Comparison of ENCODE assay signal across 26 cellular contexts in genomic region chr4:27921236-27921635, GRCh38.
DNase-seq lines count a peak whose midpoint lies in the region; ATAC-seq, FAIRE-seq and TF ChIP-seq lines count a peak whose summit lies in the region.
"Had no signal": no experiment of that assay in that cellular context is flagged by ENCODE, and none has a peak within 500 bp of the region (broad histone marks: within the 10 kb centered on the region; RNA-seq: fewer than 3 reads in every experiment).

No MANE protein-coding gene starts in this region.

- H4K20me1 ChIP-seq in astrocyte (ENCODE audit: insufficient read depth, low read length) = no peaks in the 10 kb centered on the region

- intact Hi-C loops in Right ventricle myocardium superior (cut with DNase I) = no loop called here
- intact Hi-C loops in cardiac septum (cut with DNase I) = no loop called here

- no peaks in the 10 kb centered on the region for H3K36me3 Mint-ChIP-seq in astrocyte (ENCODE audit: low read depth, unreplicated experiment)
- H3K36me3 Mint-ChIP-seq in stimulated activated naive B cell treated with anti-CD40 and anti-IgM and Interleukin-4, amounts not matched to agents 10 μg/mL and 1 μg/mL and 100 μg/mL, for 72 hours = no peaks in the 10 kb centered on the region
- H3K36me3 Mint-ChIP-seq: IgD-negative memory B cell, memory B cell had no signal

- no peak overlapping the region for H2AFZ ChIP-seq in astrocyte (ENCODE audit: low read depth, low read length)

- ATAC-seq in Right ventricle myocardium superior (ENCODE audit: poor library complexity) = peak; percentile 18
- ATAC-seq in stimulated activated naive B cell treated with anti-CD40 and anti-IgM and Interleukin-4, amounts not matched to agents 10 μg/mL and 1 μg/mL and 100 μg/mL, for 72 hours (replicated peaks) = no peak
- no peak for ATAC-seq in HG02642 (IDR thresholded peaks at IDR 0.05; ENCODE audit: poor library complexity, unreplicated experiment)
- ATAC-seq: activated naive CD8-positive, alpha-beta T cell treated with anti-CD3 and anti-CD28 coated beads, Interleukin-2, amount 50 U/mL, for 24 hours had no signal

- H3K4me3 ChIP-seq in astrocyte (ENCODE audit: insufficient read depth, low read depth, low read length) = no peak overlapping the region
- H3K4me3 ChIP-seq in fibroblast of villous mesenchyme (ENCODE audit: low read depth, low read length) = no peak overlapping the region
- H3K4me3 ChIP-seq: thyroid gland had no signal

- no peaks in the 10 kb centered on the region for H3K27me3 Mint-ChIP-seq in astrocyte (ENCODE audit: low read depth, unreplicated experiment)
- H3K27me3 Mint-ChIP-seq in stimulated activated naive B cell treated with anti-CD40 and anti-IgM and Interleukin-4, amounts not matched to agents 10 μg/mL and 1 μg/mL and 100 μg/mL, for 72 hours = no peaks in the 10 kb centered on the region
- H3K27me3 Mint-ChIP-seq: activated B cell treated with CpG ODN at 0.5 μM for 24 hours; activated CD4-positive, alpha-beta memory T cell treated with anti-CD3 and anti-CD28 coated beads, Interleukin-2, amount 10 ng/mL, durations not matched to agents 7 days and 5 days; activated naive CD8-positive, alpha-beta T cell treated with anti-CD3 and anti-CD28 coated beads, Interleukin-2, amount 50 U/mL, for 24 hours; IgD-negative memory B cell; memory B cell; stimulated activated naive CD8-positive, alpha-beta T cell treated with anti-CD3 and anti-CD28 coated beads, Interleukin-15, Interleukin-2, amounts not matched to agents 100 ng/mL and 50 ng/mL, for 24 hours had no signal

- no peak overlapping the region for H3K27ac Mint-ChIP-seq in astrocyte (ENCODE audit: unreplicated experiment)
- H3K27ac Mint-ChIP-seq in stimulated activated naive B cell treated with anti-CD40 and anti-IgM and Interleukin-4, amounts not matched to agents 10 μg/mL and 1 μg/mL and 100 μg/mL, for 72 hours = no peak overlapping the region
- H3K27ac Mint-ChIP-seq: activated B cell treated with CpG ODN at 0.5 μM for 24 hours; activated CD4-positive, alpha-beta memory T cell treated with anti-CD3 and anti-CD28 coated beads, Interleukin-2, amount 10 ng/mL, durations not matched to agents 7 days and 5 days; activated naive CD8-positive, alpha-beta T cell treated with anti-CD3 and anti-CD28 coated beads, Interleukin-2, amount 50 U/mL, for 24 hours; IgD-negative memory B cell; memory B cell; stimulated activated naive CD8-positive, alpha-beta T cell treated with anti-CD3 and anti-CD28 coated beads, Interleukin-15, Interleukin-2, amounts not matched to agents 100 ng/mL and 50 ng/mL, for 24 hours had no signal

- FAIRE-seq in astrocyte (lab: Jason Lieb, UNC) (no peak), frontal cortex (lab: Jason Lieb, UNC) (no peak)
- FAIRE-seq: A204.1, H1, RCC 7860 had no signal

- H3K9me3 ChIP-seq in astrocyte (ENCODE audit: insufficient read depth, low read depth, low read length) = no peaks in the 10 kb centered on the region
- H3K9me3 ChIP-seq: BE2C, thyroid gland had no signal

- no peak overlapping the region for H3K4me3 Mint-ChIP-seq in astrocyte (ENCODE audit: unreplicated experiment)
- no peak overlapping the region for H3K4me3 Mint-ChIP-seq in stimulated activated naive B cell treated with anti-CD40 and anti-IgM and Interleukin-4, amounts not matched to agents 10 μg/mL and 1 μg/mL and 100 μg/mL, for 72 hours
- H3K4me3 Mint-ChIP-seq: activated B cell treated with CpG ODN at 0.5 μM for 24 hours; activated CD4-positive, alpha-beta memory T cell treated with anti-CD3 and anti-CD28 coated beads, Interleukin-2, amount 10 ng/mL, durations not matched to agents 7 days and 5 days; activated naive CD8-positive, alpha-beta T cell treated with anti-CD3 and anti-CD28 coated beads, Interleukin-2, amount 50 U/mL, for 24 hours; IgD-negative memory B cell; memory B cell; stimulated activated naive CD8-positive, alpha-beta T cell treated with anti-CD3 and anti-CD28 coated beads, Interleukin-15, Interleukin-2, amounts not matched to agents 100 ng/mL and 50 ng/mL, for 24 hours had no signal

- no peaks in the 10 kb centered on the region for H3K9me3 Mint-ChIP-seq in astrocyte (ENCODE audit: unreplicated experiment)
- peaks cover 0 to 2% of the 10 kb centered on the region in 2 donors for H3K9me3 Mint-ChIP-seq in stimulated activated naive B cell treated with anti-CD40 and anti-IgM and Interleukin-4, amounts not matched to agents 10 μg/mL and 1 μg/mL and 100 μg/mL, for 72 hours
- H3K9me3 Mint-ChIP-seq: activated B cell treated with CpG ODN at 0.5 μM for 24 hours had no signal

- TF ChIP-seq CTCF in astrocyte (IDR thresholded peaks at IDR 0.05; ENCODE audit: insufficient read depth, low read depth, low read length) (no peak), fibroblast of villous mesenchyme (IDR thresholded peaks at IDR 0.05; ENCODE audit: insufficient read depth, low read depth, low read length) (no peak)

- no peaks in the 10 kb centered on the region for H3K79me2 ChIP-seq in astrocyte (ENCODE audit: insufficient read depth, low read length)

- H3K27ac ChIP-seq in astrocyte (ENCODE audit: low read depth, low read length) = no peak overlapping the region
- H3K27ac ChIP-seq: thyroid gland had no signal

- DNase-seq in Right ventricle myocardium superior = no peak
- no peak for DNase-seq in cardiac septum (ENCODE audit: low spot score)
- no peak for DNase-seq in astrocyte (ENCODE audit: low read depth)
- peak; percentile 4 for DNase-seq in fibroblast of villous mesenchyme (ENCODE audit: low read depth)
- no peak for DNase-seq in frontal cortex (ENCODE audit: low spot score in 2 of 2)
- DNase-seq in stimulated activated naive B cell treated with anti-CD40 and anti-IgM and Interleukin-4, amounts not matched to agents 10 μg/mL and 1 μg/mL and 100 μg/mL, for 72 hours = no peak
- no peak for DNase-seq in pons (ENCODE audit: low spot score)
- DNase-seq: activated B cell treated with CpG ODN at 0.5 μM for 24 hours; activated CD4-positive, alpha-beta memory T cell treated with anti-CD3 and anti-CD28 coated beads, Interleukin-2, amount 10 ng/mL, durations not matched to agents 7 days and 5 days; activated gamma-delta T cell; activated naive CD8-positive, alpha-beta T cell treated with anti-CD3 and anti-CD28 coated beads, Interleukin-2, amount 50 U/mL, for 24 hours; BE2C; caudate nucleus; DND-41; MM.1S; NCI-H1417 treated with DMSO at 0.1 percent for 48 hours; NCI-H524; stimulated activated CD4-positive, alpha-beta T cell treated with anti-CD3 and anti-CD28 coated beads, Interleukin-4, amount 100 ng/mL, for 24 hours had no signal

- no peaks in the 10 kb centered on the region for H3K36me3 ChIP-seq in astrocyte (ENCODE audit: insufficient read depth, low read length)
- H3K36me3 ChIP-seq: BE2C, thyroid gland had no signal

- peak overlapping the region; percentile 13 for H3K4me2 ChIP-seq in astrocyte (ENCODE audit: low read length)

- H3K9ac ChIP-seq in astrocyte (ENCODE audit: low read length) = no peak overlapping the region

- H3K4me1 Mint-ChIP-seq in astrocyte (ENCODE audit: low read depth, unreplicated experiment) = peaks cover 3% of the 10 kb centered on the region
- no peaks in the 10 kb centered on the region for H3K4me1 Mint-ChIP-seq in stimulated activated naive B cell treated with anti-CD40 and anti-IgM and Interleukin-4, amounts not matched to agents 10 μg/mL and 1 μg/mL and 100 μg/mL, for 72 hours
- H3K4me1 Mint-ChIP-seq: activated B cell treated with CpG ODN at 0.5 μM for 24 hours; activated CD4-positive, alpha-beta memory T cell treated with anti-CD3 and anti-CD28 coated beads, Interleukin-2, amount 10 ng/mL, durations not matched to agents 7 days and 5 days; activated naive CD8-positive, alpha-beta T cell treated with anti-CD3 and anti-CD28 coated beads, Interleukin-2, amount 50 U/mL, for 24 hours; IgD-negative memory B cell; memory B cell had no signal

- H3K4me1 ChIP-seq in astrocyte (ENCODE audit: insufficient read depth, low read length) = no peaks in the 10 kb centered on the region
- H3K4me1 ChIP-seq: BE2C, thyroid gland had no signal

- no peaks in the 10 kb centered on the region for H3K27me3 ChIP-seq in astrocyte (ENCODE audit: insufficient read depth, low read length)
- H3K27me3 ChIP-seq: BE2C, thyroid gland had no signal
